Comparison of ENCODE assay signal across 29 cellular contexts in the genomic region with DNA sequence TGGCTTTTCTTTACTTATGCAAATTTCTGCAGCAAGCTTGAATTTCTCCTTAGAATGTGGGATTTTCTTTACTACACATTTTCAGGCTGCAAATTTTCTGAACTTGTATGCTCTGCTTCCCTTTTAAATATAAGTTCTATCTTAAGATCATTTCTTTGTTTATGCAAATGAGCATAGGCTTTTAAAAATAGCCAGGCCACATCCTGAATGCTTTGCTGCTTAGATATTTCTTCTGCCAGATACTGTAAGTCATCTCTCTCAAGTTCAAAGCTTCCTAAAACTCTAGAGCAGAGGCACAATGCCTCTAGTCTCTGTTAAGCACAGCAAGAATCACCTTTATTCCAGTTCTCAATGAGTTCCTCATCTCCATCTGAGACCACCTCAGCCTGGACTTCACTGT.
"Had no signal": no experiment of that assay in that cellular context is flagged by ENCODE, and none has a peak within 500 bp of the region (broad histone marks: within the 10 kb centered on the region; RNA-seq: fewer than 3 reads in every experiment).

No MANE protein-coding gene starts in this region.

- H3K27ac ChIP-seq: colonic mucosa, coronary artery, dorsolateral prefrontal cortex, epithelial cell of prostate, esophagus muscularis mucosa, esophagus squamous epithelium, foreskin keratinocyte, gastrocnemius medialis, gastroesophageal sphincter, heart left ventricle, heart right ventricle, hepatocyte had no signal

- H3K79me2 ChIP-seq: hepatocyte had no signal

- H3K27me3 Mint-ChIP-seq: dendritic cell treated with granulocyte-macrophage colony-stimulating factor and Interleukin-4, amounts not matched to agents 40 ng/mL and 50 ng/mL, for 4 days; effector memory CD8-positive, alpha-beta T cell had no signal

- FAIRE-seq: endometrium, endothelial cell of umbilical vein, frontal cortex had no signal

- H3K4me1 ChIP-seq: colonic mucosa, esophagus muscularis mucosa, esophagus squamous epithelium, foreskin keratinocyte, gastrocnemius medialis, gastroesophageal sphincter, heart left ventricle, heart right ventricle had no signal

- H3K4me3 ChIP-seq: colonic mucosa, coronary artery, dorsolateral prefrontal cortex, esophagus muscularis mucosa, esophagus squamous epithelium, gastrocnemius medialis, gastroesophageal sphincter, heart left ventricle, heart right ventricle, hepatocyte had no signal

- DNase-seq: colonic mucosa; cortex of kidney; dermis blood vessel endothelial cell; dorsolateral prefrontal cortex; effector CD4-positive, alpha-beta T cell; effector CD8-positive, alpha-beta T cell; effector memory CD4-positive, alpha-beta T cell; effector memory CD8-positive, alpha-beta T cell; endodermal cell; erythroblast; esophagus squamous epithelium; foreskin fibroblast; foreskin keratinocyte; foreskin melanocyte; gastrocnemius medialis; glutamatergic neuron; head of caudate nucleus; heart left ventricle; heart right ventricle had no signal

- H3K36me3 ChIP-seq: colonic mucosa, esophagus muscularis mucosa, esophagus squamous epithelium, gastrocnemius medialis, gastroesophageal sphincter, heart left ventricle, heart right ventricle had no signal

- H3K4me3 Mint-ChIP-seq: dendritic cell treated with granulocyte-macrophage colony-stimulating factor and Interleukin-4, amounts not matched to agents 40 ng/mL and 50 ng/mL, for 4 days; effector memory CD8-positive, alpha-beta T cell; endodermal cell had no signal

- H3K27me3 ChIP-seq: colonic mucosa, esophagus muscularis mucosa, esophagus squamous epithelium, foreskin keratinocyte, gastrocnemius medialis, gastroesophageal sphincter, heart left ventricle, heart right ventricle, hepatocyte had no signal

- H3K27ac Mint-ChIP-seq: dendritic cell treated with granulocyte-macrophage colony-stimulating factor and Interleukin-4, amounts not matched to agents 40 ng/mL and 50 ng/mL, for 4 days; effector memory CD8-positive, alpha-beta T cell; endodermal cell had no signal

- ATAC-seq: effector memory CD8-positive, alpha-beta T cell; esophagus mucosa; foreskin keratinocyte; gastrocnemius medialis; gastroesophageal sphincter; heart left ventricle; heart right ventricle had no signal

- H2AFZ ChIP-seq: hepatocyte had no signal

- H3K4me1 Mint-ChIP-seq: endodermal cell had no signal

- H3K4me2 ChIP-seq: hepatocyte had no signal

- H3K9me3 ChIP-seq: colonic mucosa, gastrocnemius medialis had no signal
